1 cellular context compared by ENCODE assay signal in the genomic region with DNA sequence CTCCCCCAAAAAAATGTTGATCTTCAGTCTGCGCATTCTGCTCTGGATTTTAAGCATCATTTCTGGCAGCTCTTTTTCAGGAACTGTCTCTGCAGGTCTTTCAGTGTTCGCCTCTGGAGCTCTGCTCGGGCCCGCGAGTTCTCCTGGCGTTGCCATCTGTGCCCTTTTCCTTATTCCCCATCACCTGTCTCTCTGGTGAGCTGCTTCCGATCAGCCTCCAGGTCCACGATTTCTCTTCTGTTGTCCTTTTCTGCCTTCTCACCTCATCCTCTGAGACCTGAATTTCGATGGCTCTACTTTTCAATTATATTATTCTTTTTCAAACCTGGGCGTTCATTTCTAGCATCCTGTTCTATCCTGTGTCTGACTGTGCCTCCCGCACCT.
TF ChIP-seq lines count a peak whose summit lies in the region.

No MANE protein-coding gene starts in this region.

TF ChIP-seq in WTC11, 78 proteins besides CTCF, POLR2A, EP300 and RAD21 (continued from another document):
- TF ChIP-seq, protein P1, sequence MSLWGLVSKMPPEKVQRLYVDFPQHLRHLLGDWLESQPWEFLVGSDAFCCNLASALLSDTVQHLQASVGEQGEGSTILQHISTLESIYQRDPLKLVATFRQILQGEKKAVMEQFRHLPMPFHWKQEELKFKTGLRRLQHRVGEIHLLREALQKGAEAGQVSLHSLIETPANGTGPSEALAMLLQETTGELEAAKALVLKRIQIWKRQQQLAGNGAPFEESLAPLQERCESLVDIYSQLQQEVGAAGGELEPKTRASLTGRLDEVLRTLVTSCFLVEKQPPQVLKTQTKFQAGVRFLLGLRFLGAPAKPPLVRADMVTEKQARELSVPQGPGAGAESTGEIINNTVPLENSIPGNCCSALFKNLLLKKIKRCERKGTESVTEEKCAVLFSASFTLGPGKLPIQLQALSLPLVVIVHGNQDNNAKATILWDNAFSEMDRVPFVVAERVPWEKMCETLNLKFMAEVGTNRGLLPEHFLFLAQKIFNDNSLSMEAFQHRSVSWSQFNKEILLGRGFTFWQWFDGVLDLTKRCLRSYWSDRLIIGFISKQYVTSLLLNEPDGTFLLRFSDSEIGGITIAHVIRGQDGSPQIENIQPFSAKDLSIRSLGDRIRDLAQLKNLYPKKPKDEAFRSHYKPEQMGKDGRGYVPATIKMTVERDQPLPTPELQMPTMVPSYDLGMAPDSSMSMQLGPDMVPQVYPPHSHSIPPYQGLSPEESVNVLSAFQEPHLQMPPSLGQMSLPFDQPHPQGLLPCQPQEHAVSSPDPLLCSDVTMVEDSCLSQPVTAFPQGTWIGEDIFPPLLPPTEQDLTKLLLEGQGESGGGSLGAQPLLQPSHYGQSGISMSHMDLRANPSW (CRISPR knock-in tag; conservative IDR thresholded peaks at IDR 0.05; ENCODE audit: low read depth): no peak
- no peak for TF ChIP-seq OVOL2 (CRISPR knock-in tag; IDR thresholded peaks at IDR 0.05; ENCODE audit: borderline replicate concordance)
- TF ChIP-seq ZNF232 (CRISPR knock-in tag; IDR thresholded peaks at IDR 0.05): no peak
- no peak for TF ChIP-seq NFE2L1 (CRISPR knock-in tag; IDR thresholded peaks at IDR 0.05)
- TF ChIP-seq, protein P2, sequence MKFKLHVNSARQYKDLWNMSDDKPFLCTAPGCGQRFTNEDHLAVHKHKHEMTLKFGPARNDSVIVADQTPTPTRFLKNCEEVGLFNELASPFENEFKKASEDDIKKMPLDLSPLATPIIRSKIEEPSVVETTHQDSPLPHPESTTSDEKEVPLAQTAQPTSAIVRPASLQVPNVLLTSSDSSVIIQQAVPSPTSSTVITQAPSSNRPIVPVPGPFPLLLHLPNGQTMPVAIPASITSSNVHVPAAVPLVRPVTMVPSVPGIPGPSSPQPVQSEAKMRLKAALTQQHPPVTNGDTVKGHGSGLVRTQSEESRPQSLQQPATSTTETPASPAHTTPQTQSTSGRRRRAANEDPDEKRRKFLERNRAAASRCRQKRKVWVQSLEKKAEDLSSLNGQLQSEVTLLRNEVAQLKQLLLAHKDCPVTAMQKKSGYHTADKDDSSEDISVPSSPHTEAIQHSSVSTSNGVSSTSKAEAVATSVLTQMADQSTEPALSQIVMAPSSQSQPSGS (CRISPR knock-in tag; IDR thresholded peaks at IDR 0.05; ENCODE audit: borderline replicate concordance, low read depth): no peak
